ENCODE assay signal across 10 cellular contexts in the genomic region with DNA sequence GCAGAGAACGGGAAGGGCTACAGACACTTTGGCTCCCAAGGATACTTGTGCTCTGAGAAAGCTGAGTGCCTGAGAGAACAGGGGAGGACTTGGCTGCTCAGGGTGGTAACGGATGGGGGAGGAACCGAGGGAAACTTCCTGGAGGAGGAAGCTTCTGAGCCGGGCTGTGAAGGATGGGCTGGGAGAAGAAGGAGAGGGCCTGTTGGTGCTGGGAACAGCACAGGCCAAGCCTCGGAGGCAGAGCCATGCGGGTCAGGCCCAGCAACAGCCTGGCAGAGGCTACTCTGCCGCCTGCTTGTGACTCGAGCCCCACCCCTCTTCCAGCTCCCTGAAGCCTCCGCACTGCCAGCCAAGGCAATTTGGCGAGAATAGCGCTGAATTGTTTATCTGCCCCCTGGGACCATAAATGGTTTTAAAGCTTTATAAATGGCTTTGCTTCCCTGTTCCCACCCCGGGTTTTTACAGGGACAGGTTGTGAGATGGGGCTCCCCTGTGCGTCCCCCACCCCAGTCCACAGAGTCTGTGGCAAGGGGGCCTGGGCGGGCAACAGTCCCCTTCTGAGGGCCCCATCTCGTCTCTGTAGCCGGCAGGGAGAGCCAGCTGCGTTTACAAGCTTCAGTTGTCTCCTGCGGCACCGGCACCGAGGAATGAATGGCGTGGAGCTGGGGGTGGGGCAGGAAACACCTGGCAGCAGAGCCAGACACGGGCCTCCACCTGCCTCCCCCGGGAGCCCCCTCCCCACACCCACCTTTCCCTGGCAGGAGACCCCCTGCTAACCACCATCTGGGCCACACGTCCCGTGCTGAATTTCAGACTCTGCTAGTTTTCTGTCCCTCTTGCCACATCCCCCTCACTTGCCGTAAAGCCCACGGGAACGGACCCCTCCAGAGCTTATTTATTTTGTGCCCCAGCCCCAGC. TPM values are rescaled to one million over a fixed set of nuclear protein-coding genes. Genes with fewer than 3 reads are reported as not detected.
A peak's percentile ranks its signal among the peaks of the same experiment; 100 is the strongest.
DNase-seq lines count a peak whose midpoint lies in the region; ATAC-seq lines count a peak whose summit lies in the region.
"Had no signal": no experiment of that assay in that cellular context is flagged by ENCODE, and none has a peak within 500 bp of the region (broad histone marks: within the 10 kb centered on the region; RNA-seq: fewer than 3 reads in every experiment).

No MANE protein-coding gene starts in this region.

- peak; percentile 85 for DNase-seq in DMS 273 (lab: John Stamatoyannopoulos, UW; ENCODE audit: unreplicated experiment)
- no peak for DNase-seq in DMS 273 treated with DMSO at 0.1 percent for 48 hours (lab: John Stamatoyannopoulos, UW)
- peak; percentile 98 for DNase-seq in NCI-H69 (lab: John Stamatoyannopoulos, UW)
- peak; percentile 63 for DNase-seq in left cardiac atrium
- DNase-seq in ecto neural progenitor cell (ENCODE audit: low spot score): no peak
- DNase-seq: activated naive CD8-positive, alpha-beta T cell treated with anti-CD3 and anti-CD28 coated beads, Interleukin-2, amount 10 ng/mL, durations not matched to agents 7 days and 5 days had no signal

- peaks cover 1% of the 10 kb centered on the region for H3K9me3 ChIP-seq in thymus (ENCODE audit: control insufficient read depth)

- peak; percentile 19 to 21 for ATAC-seq in left cardiac atrium
- no peak for ATAC-seq in GM19035 (IDR thresholded peaks at IDR 0.05; ENCODE audit: unreplicated experiment)
- no peak for ATAC-seq in GM19351 (IDR thresholded peaks at IDR 0.05; ENCODE audit: unreplicated experiment)

- peaks cover 3% of the 10 kb centered on the region for H3K27me3 ChIP-seq in thymus (ENCODE audit: control insufficient read depth, insufficient read depth)

- intact Hi-C loops in left cardiac atrium (cut with DNase I): loop anchor here (5.0 kb wide), 2 partner anchors 48 to 142 kb away; no protein-coding TSS in a partner anchor

- H3K36me3 ChIP-seq in thymus (ENCODE audit: control insufficient read depth, insufficient read depth): no peaks in the 10 kb centered on the region

- peak overlapping the region; percentile 16 for H3K4me3 ChIP-seq in thymus (ENCODE audit: low read length)

- no peak overlapping the region for H3K27ac ChIP-seq in thymus (ENCODE audit: low read depth)
- H3K27ac ChIP-seq: 22Rv1 had no signal

- 6% methylated on average over 28 of the region's 28 CpGs for WGBS in thymus

- peaks cover 43% of the 10 kb centered on the region for H3K4me1 ChIP-seq in thymus (ENCODE audit: control insufficient read depth, insufficient read depth, low read length)

RNA-seq across cellular contexts. Expression of a gene that starts 24.4 kb away (rescaled TPM):
- under 1 TPM in 1 of 2 donors, not detected in 1; 0.37 TPM for total RNA-seq in left cardiac atrium
- 0.27 TPM for polyA plus RNA-seq in thymus
- total RNA-seq: activated naive CD8-positive, alpha-beta T cell treated with anti-CD3 and anti-CD28 coated beads, Interleukin-2, amount 10 ng/mL, durations not matched to agents 7 days and 5 days had no signal

RNA-seq across cellular contexts. Expression of a gene that starts 50.3 kb away (rescaled TPM):
- total RNA-seq in left cardiac atrium: 10 to 100 TPM; 13.9 to 16.7 TPM
- 0.68 TPM for polyA plus RNA-seq in thymus

RNA-seq across cellular contexts. Expression of a gene that starts 51.3 kb away (rescaled TPM):
- not detected for total RNA-seq in left cardiac atrium
- polyA plus RNA-seq in thymus: 0.25 TPM
- total RNA-seq: activated naive CD8-positive, alpha-beta T cell treated with anti-CD3 and anti-CD28 coated beads, Interleukin-2, amount 10 ng/mL, durations not matched to agents 7 days and 5 days had no signal

Comparison
In these comparisons a context has a peak if more than half of its experiments do, and no peak if none do; other contexts are left out.
1. DNase-seq: peak in DMS 273 (single experiment), NCI-H69 (single experiment) and left cardiac atrium (single experiment); none in DMS 273 treated with DMSO at 0.1 percent for 48 hours (single experiment) and ecto neural progenitor cell (single experiment).
2. ATAC-seq: peak in left cardiac atrium (2 of 2); none in GM19035 (single experiment) and GM19351 (single experiment).